In genomic region chr3:9647450-9647849, GRCh38 we compare ENCODE assay signal across 1 cellular context.
TF ChIP-seq lines count a peak whose summit lies in the region.

No MANE protein-coding gene starts in this region.

TF ChIP-seq in K562, 482 proteins besides CTCF, POLR2A, EP300 and RAD21 (continued from another document):
- TF ChIP-seq, protein P1, sequence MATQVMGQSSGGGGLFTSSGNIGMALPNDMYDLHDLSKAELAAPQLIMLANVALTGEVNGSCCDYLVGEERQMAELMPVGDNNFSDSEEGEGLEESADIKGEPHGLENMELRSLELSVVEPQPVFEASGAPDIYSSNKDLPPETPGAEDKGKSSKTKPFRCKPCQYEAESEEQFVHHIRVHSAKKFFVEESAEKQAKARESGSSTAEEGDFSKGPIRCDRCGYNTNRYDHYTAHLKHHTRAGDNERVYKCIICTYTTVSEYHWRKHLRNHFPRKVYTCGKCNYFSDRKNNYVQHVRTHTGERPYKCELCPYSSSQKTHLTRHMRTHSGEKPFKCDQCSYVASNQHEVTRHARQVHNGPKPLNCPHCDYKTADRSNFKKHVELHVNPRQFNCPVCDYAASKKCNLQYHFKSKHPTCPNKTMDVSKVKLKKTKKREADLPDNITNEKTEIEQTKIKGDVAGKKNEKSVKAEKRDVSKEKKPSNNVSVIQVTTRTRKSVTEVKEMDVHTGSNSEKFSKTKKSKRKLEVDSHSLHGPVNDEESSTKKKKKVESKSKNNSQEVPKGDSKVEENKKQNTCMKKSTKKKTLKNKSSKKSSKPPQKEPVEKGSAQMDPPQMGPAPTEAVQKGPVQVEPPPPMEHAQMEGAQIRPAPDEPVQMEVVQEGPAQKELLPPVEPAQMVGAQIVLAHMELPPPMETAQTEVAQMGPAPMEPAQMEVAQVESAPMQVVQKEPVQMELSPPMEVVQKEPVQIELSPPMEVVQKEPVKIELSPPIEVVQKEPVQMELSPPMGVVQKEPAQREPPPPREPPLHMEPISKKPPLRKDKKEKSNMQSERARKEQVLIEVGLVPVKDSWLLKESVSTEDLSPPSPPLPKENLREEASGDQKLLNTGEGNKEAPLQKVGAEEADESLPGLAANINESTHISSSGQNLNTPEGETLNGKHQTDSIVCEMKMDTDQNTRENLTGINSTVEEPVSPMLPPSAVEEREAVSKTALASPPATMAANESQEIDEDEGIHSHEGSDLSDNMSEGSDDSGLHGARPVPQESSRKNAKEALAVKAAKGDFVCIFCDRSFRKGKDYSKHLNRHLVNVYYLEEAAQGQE (CRISPR knock-in tag; IDR thresholded peaks at IDR 0.05; ENCODE audit: low read depth), result no peak
- TF ChIP-seq ZNF253 (CRISPR knock-in tag; conservative IDR thresholded peaks at IDR 0.05) (no peak), ZNF644 (tag; IDR thresholded peaks at IDR 0.05; ENCODE audit: low read depth) (no peak), CHD2 (IDR thresholded peaks at IDR 0.05; ENCODE audit: low read depth, low read length) (no peak), RBM17 (IDR thresholded peaks at IDR 0.05; ENCODE audit: borderline replicate concordance, low read depth, low read length) (no peak), SPI1 (IDR thresholded peaks at IDR 0.05; ENCODE audit: borderline replicate concordance, low read depth, low read length) (no peak), NFYB (IDR thresholded peaks at IDR 0.05; ENCODE audit: extremely low read depth, insufficient read length) (no peak), U2AF2 (optimal IDR thresholded peaks at IDR 0.05; ENCODE audit: low read depth, low read length) (no peak), BCOR (IDR thresholded peaks at IDR 0.05) (peak; percentile 45; the same call in 1 of the 2 replicates), KDM1A (IDR thresholded peaks at IDR 0.05) (peak in 1 of 2 experiments; percentile 55; a peak in 2 of 4 replicates), CBFB (CRISPR knock-in tag; IDR thresholded peaks at IDR 0.05) (no peak), ZNF280B (CRISPR knock-in tag; IDR thresholded peaks at IDR 0.05) (no peak), ZNF311 (CRISPR knock-in tag; IDR thresholded peaks at IDR 0.05) (no peak), RCOR1 (IDR thresholded peaks at IDR 0.05; ENCODE audit: borderline replicate concordance in 1 of 2, low read depth in 2 of 2, low read length in 2 of 2) (0 out of 4 replicates have a peak, but pooled peaks of 1 of the 2 experiments have one; percentile 25)
